Comparison of ENCODE assay signal across 9 cellular contexts in genomic region chr14:67420102-67420739, GRCh38. TPM values are rescaled to one million over a fixed set of nuclear protein-coding genes. Genes with fewer than 3 reads are reported as not detected.
DNase-seq lines count a peak whose midpoint lies in the region; ATAC-seq and TF ChIP-seq lines count a peak whose summit lies in the region.
"Had no signal": no experiment of that assay in that cellular context is flagged by ENCODE, and none has a peak within 500 bp of the region (broad histone marks: within the 10 kb centered on the region; RNA-seq: fewer than 3 reads in every experiment).

No MANE protein-coding gene starts in this region.

- no peaks in the 10 kb centered on the region for H3K9me3 ChIP-seq in right cardiac atrium (ENCODE audit: control insufficient read depth, low read length)
- H3K9me3 ChIP-seq in RWPE2 (ENCODE audit: severe bottlenecking): no peaks in the 10 kb centered on the region

- no peaks in the 10 kb centered on the region for H3K36me3 Mint-ChIP-seq in activated T-helper 1 cell treated with anti-CD3 and anti-CD28 coated beads, Interleukin-12 subunit alpha, Interleukin-12 subunit beta, Interleukin-2, Interleukin-4 antibody, amounts not matched to agents 30 ng/mL and 10 ng/mL and 1 ng/mL, durations not matched to agents 14 hours and 24 hours and 36 hours (ENCODE audit: low read depth)
- H3K36me3 Mint-ChIP-seq: activated naive CD4-positive, alpha-beta T cell treated with anti-CD3 and anti-CD28 coated beads, Interleukin-2, amount 50 U/mL, for 24 hours had no signal

- no peak overlapping the region for H3K4me3 Mint-ChIP-seq in stimulated activated naive CD8-positive, alpha-beta T cell treated with anti-CD3 and anti-CD28 coated beads, Interleukin-15, amount 100 ng/mL, for 72 hours
- H3K4me3 Mint-ChIP-seq in activated T-helper 1 cell treated with anti-CD3 and anti-CD28 coated beads, Interleukin-12 subunit alpha, Interleukin-12 subunit beta, Interleukin-2, Interleukin-4 antibody, amounts not matched to agents 30 ng/mL and 10 ng/mL and 1 ng/mL, durations not matched to agents 14 hours and 24 hours and 36 hours: no peak overlapping the region
- H3K4me3 Mint-ChIP-seq: activated naive CD4-positive, alpha-beta T cell treated with anti-CD3 and anti-CD28 coated beads, Interleukin-2, amount 50 U/mL, for 24 hours had no signal

- WGBS in right cardiac atrium: 75% methylated on average over 12 of the region's 12 CpGs

- TF ChIP-seq CTCF in RWPE2 (IDR thresholded peaks at IDR 0.05; ENCODE audit: poor library complexity, severe bottlenecking): peak; percentile 39
- TF ChIP-seq CTCF in epithelial cell of proximal tubule (conservative IDR thresholded peaks at IDR 0.05; ENCODE audit: low read depth, low read length): peak; percentile 63

- ATAC-seq in Right ventricle myocardium superior (ENCODE audit: poor library complexity) (peak; percentile 49), right cardiac atrium (no peak), RWPE2 (ENCODE audit: low read depth) (no peak)
- peak; percentile 62 for ATAC-seq in stimulated activated naive CD8-positive, alpha-beta T cell treated with anti-CD3 and anti-CD28 coated beads, Interleukin-15, amount 100 ng/mL, for 72 hours

- no peak overlapping the region for H3K27ac ChIP-seq in right cardiac atrium (ENCODE audit: low read length)
- peak overlapping the region; percentile 94 for H3K27ac ChIP-seq in RWPE2 (ENCODE audit: poor library complexity, severe bottlenecking)

- intact Hi-C loops in Right ventricle myocardium superior (cut with DNase I) (no loop called here), right cardiac atrium (cut with DNase I) (no loop called here)
- intact Hi-C loops in activated T-helper 1 cell treated with anti-CD3 and anti-CD28 coated beads, Interleukin-12 subunit alpha, Interleukin-12 subunit beta, Interleukin-2, Interleukin-4 antibody, amounts not matched to agents 30 ng/mL and 10 ng/mL and 1 ng/mL, durations not matched to agents 14 hours and 24 hours and 36 hours (cut with micrococcal nuclease): no loop called here

- H3K4me3 ChIP-seq in right cardiac atrium (ENCODE audit: low read length) (no peak overlapping the region), RWPE2 (ENCODE audit: severe bottlenecking) (no peak overlapping the region), epithelial cell of proximal tubule (ENCODE audit: low read depth, low read length) (no peak overlapping the region)

- DNase-seq in Right ventricle myocardium superior (no peak), right cardiac atrium (no peak), RWPE2 (ENCODE audit: low spot score) (no peak), epithelial cell of proximal tubule (ENCODE audit: low read depth) (no peak), Ammon's horn (ENCODE audit: low spot score) (no peak), hippocampal formation (lab: John Stamatoyannopoulos, UW) (no peak)
- peak; percentile 17 to 38 for DNase-seq in stimulated activated naive CD8-positive, alpha-beta T cell treated with anti-CD3 and anti-CD28 coated beads, Interleukin-15, amount 100 ng/mL, for 72 hours
- DNase-seq in activated T-helper 1 cell treated with anti-CD3 and anti-CD28 coated beads, Interleukin-12 subunit alpha, Interleukin-12 subunit beta, Interleukin-2, Interleukin-4 antibody, amounts not matched to agents 30 ng/mL and 10 ng/mL and 1 ng/mL, durations not matched to agents 14 hours and 24 hours and 36 hours (ENCODE audit: low spot score): no peak

- H3K27me3 ChIP-seq in right cardiac atrium (ENCODE audit: control insufficient read depth, insufficient read depth) (no peaks in the 10 kb centered on the region), RWPE2 (ENCODE audit: insufficient read depth, poor library complexity, severe bottlenecking) (no peaks in the 10 kb centered on the region)

- H3K9me3 Mint-ChIP-seq in stimulated activated naive CD8-positive, alpha-beta T cell treated with anti-CD3 and anti-CD28 coated beads, Interleukin-15, amount 100 ng/mL, for 72 hours: no peaks in the 10 kb centered on the region
- no peaks in the 10 kb centered on the region for H3K9me3 Mint-ChIP-seq in activated T-helper 1 cell treated with anti-CD3 and anti-CD28 coated beads, Interleukin-12 subunit alpha, Interleukin-12 subunit beta, Interleukin-2, Interleukin-4 antibody, amounts not matched to agents 30 ng/mL and 10 ng/mL and 1 ng/mL, durations not matched to agents 14 hours and 24 hours and 36 hours
- H3K9me3 Mint-ChIP-seq: activated naive CD4-positive, alpha-beta T cell treated with anti-CD3 and anti-CD28 coated beads, Interleukin-2, amount 50 U/mL, for 24 hours had no signal

- H3K4me1 ChIP-seq in right cardiac atrium (ENCODE audit: control insufficient read depth, insufficient read depth, low read length) (no peaks in the 10 kb centered on the region), RWPE2 (ENCODE audit: insufficient read depth, poor library complexity, severe bottlenecking) (peaks cover 24% of the 10 kb centered on the region)

- H3K36me3 ChIP-seq in RWPE2 (ENCODE audit: low read depth): no peaks in the 10 kb centered on the region

- H3K4me1 Mint-ChIP-seq in stimulated activated naive CD8-positive, alpha-beta T cell treated with anti-CD3 and anti-CD28 coated beads, Interleukin-15, amount 100 ng/mL, for 72 hours: no peaks in the 10 kb centered on the region
- no peaks in the 10 kb centered on the region for H3K4me1 Mint-ChIP-seq in activated T-helper 1 cell treated with anti-CD3 and anti-CD28 coated beads, Interleukin-12 subunit alpha, Interleukin-12 subunit beta, Interleukin-2, Interleukin-4 antibody, amounts not matched to agents 30 ng/mL and 10 ng/mL and 1 ng/mL, durations not matched to agents 14 hours and 24 hours and 36 hours (ENCODE audit: low read depth)
- H3K4me1 Mint-ChIP-seq: activated naive CD4-positive, alpha-beta T cell treated with anti-CD3 and anti-CD28 coated beads, Interleukin-2, amount 50 U/mL, for 24 hours had no signal

- peaks cover 11% of the 10 kb centered on the region for H3K27me3 Mint-ChIP-seq in stimulated activated naive CD8-positive, alpha-beta T cell treated with anti-CD3 and anti-CD28 coated beads, Interleukin-15, amount 100 ng/mL, for 72 hours
- H3K27me3 Mint-ChIP-seq in activated T-helper 1 cell treated with anti-CD3 and anti-CD28 coated beads, Interleukin-12 subunit alpha, Interleukin-12 subunit beta, Interleukin-2, Interleukin-4 antibody, amounts not matched to agents 30 ng/mL and 10 ng/mL and 1 ng/mL, durations not matched to agents 14 hours and 24 hours and 36 hours (ENCODE audit: insufficient read depth): peaks cover 24% of the 10 kb centered on the region

- no peak overlapping the region for H3K27ac Mint-ChIP-seq in stimulated activated naive CD8-positive, alpha-beta T cell treated with anti-CD3 and anti-CD28 coated beads, Interleukin-15, amount 100 ng/mL, for 72 hours
- no peak overlapping the region for H3K27ac Mint-ChIP-seq in activated T-helper 1 cell treated with anti-CD3 and anti-CD28 coated beads, Interleukin-12 subunit alpha, Interleukin-12 subunit beta, Interleukin-2, Interleukin-4 antibody, amounts not matched to agents 30 ng/mL and 10 ng/mL and 1 ng/mL, durations not matched to agents 14 hours and 24 hours and 36 hours
- H3K27ac Mint-ChIP-seq: activated naive CD4-positive, alpha-beta T cell treated with anti-CD3 and anti-CD28 coated beads, Interleukin-2, amount 50 U/mL, for 24 hours had no signal

RNA-seq across cellular contexts. Expression of gene PLEK2, which starts 8.3 kb away (rescaled TPM):
- total RNA-seq in Right ventricle myocardium superior (not detected), right cardiac atrium (under 1 TPM in 2 of 4 donors, not detected in 2; 0.37 to 0.82 TPM), epithelial cell of proximal tubule (35.5 and 71.3 TPM in 2 replicates)
- 0.34 TPM for polyA plus RNA-seq in right cardiac atrium
- 0.57 and 1.5 TPM in 2 replicates for total RNA-seq in activated T-helper 1 cell treated with anti-CD3 and anti-CD28 coated beads, Interleukin-12 subunit alpha, Interleukin-12 subunit beta, Interleukin-2, Interleukin-4 antibody, amounts not matched to agents 30 ng/mL and 10 ng/mL and 1 ng/mL, durations not matched to agents 14 hours and 24 hours and 36 hours

Comparison
In these comparisons a context has a peak if more than half of its experiments do, and no peak if none do; other contexts are left out.
1. ATAC-seq: peak in Right ventricle myocardium superior (single experiment) and stimulated activated naive CD8-positive, alpha-beta T cell treated with anti-CD3 and anti-CD28 coated beads, Interleukin-15, amount 100 ng/mL, for 72 hours (single experiment); none in right cardiac atrium (0 of 2) and RWPE2 (single experiment).
2. DNase-seq: peak in stimulated activated naive CD8-positive, alpha-beta T cell treated with anti-CD3 and anti-CD28 coated beads, Interleukin-15, amount 100 ng/mL, for 72 hours (2 of 2); none in Right ventricle myocardium superior (single experiment), right cardiac atrium (0 of 3), RWPE2 (single experiment), epithelial cell of proximal tubule (single experiment), activated T-helper 1 cell treated with anti-CD3 and anti-CD28 coated beads, Interleukin-12 subunit alpha, Interleukin-12 subunit beta, Interleukin-2, Interleukin-4 antibody, amounts not matched to agents 30 ng/mL and 10 ng/mL and 1 ng/mL, durations not matched to agents 14 hours and 24 hours and 36 hours (single experiment), Ammon's horn (single experiment) and hippocampal formation (0 of 2).
3. RNA of gene PLEK2, which starts 8.3 kb away (total RNA-seq): 35.5 to 71.3 TPM in epithelial cell of proximal tubule; 0.57 to 1.5 TPM in activated T-helper 1 cell treated with anti-CD3 and anti-CD28 coated beads, Interleukin-12 subunit alpha, Interleukin-12 subunit beta, Interleukin-2, Interleukin-4 antibody, amounts not matched to agents 30 ng/mL and 10 ng/mL and 1 ng/mL, durations not matched to agents 14 hours and 24 hours and 36 hours, 0.37 to 0.82 TPM in right cardiac atrium and not detected in Right ventricle myocardium superior (single experiment); every median in the first group is over 10 times any median in the second.